In the genomic region with DNA sequence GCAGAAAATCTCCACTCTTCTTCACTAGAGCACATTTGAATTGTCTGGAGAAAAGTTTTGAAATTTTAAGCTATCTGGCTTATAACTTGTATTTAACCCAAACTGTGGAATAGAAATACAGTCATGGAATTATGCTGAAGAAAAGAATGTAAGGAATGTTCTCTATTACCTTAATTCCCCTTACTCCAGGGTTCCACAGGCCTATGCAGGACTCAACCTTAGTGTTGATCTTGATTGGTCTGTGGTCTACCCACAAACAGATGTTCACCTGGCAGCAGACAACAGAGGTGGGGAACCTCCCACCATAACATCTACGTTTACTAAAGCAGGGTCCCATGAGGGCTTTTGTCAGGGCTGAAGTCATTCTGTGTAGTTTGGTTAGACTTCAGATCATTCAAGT, we compare ENCODE assay signal across 30 cellular contexts.
A peak's percentile ranks its signal among the peaks of the same experiment; 100 is the strongest.
DNase-seq lines count a peak whose midpoint lies in the region; ATAC-seq, FAIRE-seq and TF ChIP-seq lines count a peak whose summit lies in the region.
"Had no signal": no experiment of that assay in that cellular context is flagged by ENCODE, and none has a peak within 500 bp of the region (broad histone marks: within the 10 kb centered on the region; RNA-seq: fewer than 3 reads in every experiment).

No MANE protein-coding gene starts in this region.

- H3K9me3 Mint-ChIP-seq in astrocyte (ENCODE audit: unreplicated experiment), result no peaks in the 10 kb centered on the region
- H3K9me3 Mint-ChIP-seq: activated B cell treated with CpG ODN at 0.5 μM for 24 hours; activated T-cell treated with anti-CD3 and anti-CD28 coated beads, Interleukin-2, amount 50 U/mL, for 24 hours; T-helper 2 cell treated with Interferon-gamma antibody and Interleukin-4, amounts not matched to agents 5 μg/mL and 100 μg/mL, for 36 hours had no signal

- H3K4me1 Mint-ChIP-seq in astrocyte (ENCODE audit: low read depth, unreplicated experiment), result peaks cover 2% of the 10 kb centered on the region
- H3K4me1 Mint-ChIP-seq: activated B cell treated with CpG ODN at 0.5 μM for 24 hours; B cell; naive thymus-derived CD8-positive, alpha-beta T cell had no signal

- no peaks in the 10 kb centered on the region for H3K36me3 ChIP-seq in astrocyte (ENCODE audit: insufficient read depth, low read length)
- no peaks in the 10 kb centered on the region for H3K36me3 ChIP-seq in colonic mucosa
- no peaks in the 10 kb centered on the region for H3K36me3 ChIP-seq in ascending aorta
- no peaks in the 10 kb centered on the region for H3K36me3 ChIP-seq in aorta (ENCODE audit: control insufficient read depth in 1 of 2, insufficient read depth in 2 of 2, low read length in 1 of 2)
- H3K36me3 ChIP-seq: gastrocnemius medialis, pancreas, Peyer's patch, transverse colon had no signal

- no peak overlapping the region for H3K27ac Mint-ChIP-seq in astrocyte (ENCODE audit: unreplicated experiment)
- H3K27ac Mint-ChIP-seq: activated B cell treated with CpG ODN at 0.5 μM for 24 hours; activated CD8-positive, alpha-beta T cell treated with anti-CD3 and anti-CD28 coated beads, Interleukin-2, amount 10 ng/mL, durations not matched to agents 7 days and 5 days; activated T-cell treated with anti-CD3 and anti-CD28 coated beads, Interleukin-2, amount 50 U/mL, for 24 hours; B cell; naive thymus-derived CD8-positive, alpha-beta T cell; T-helper 2 cell treated with Interferon-gamma antibody and Interleukin-4, amounts not matched to agents 5 μg/mL and 100 μg/mL, for 36 hours had no signal

- H3K36me3 Mint-ChIP-seq in astrocyte (ENCODE audit: low read depth, unreplicated experiment), result no peaks in the 10 kb centered on the region
- H3K36me3 Mint-ChIP-seq: naive thymus-derived CD8-positive, alpha-beta T cell had no signal

- H4K20me1 ChIP-seq in astrocyte (ENCODE audit: insufficient read depth, low read length), result no peaks in the 10 kb centered on the region

- no peaks in the 10 kb centered on the region for H3K27me3 ChIP-seq in astrocyte (ENCODE audit: insufficient read depth, low read length)
- H3K27me3 ChIP-seq in colonic mucosa, result no peaks in the 10 kb centered on the region
- H3K27me3 ChIP-seq in ascending aorta, result no peaks in the 10 kb centered on the region
- peaks cover 0 to 2% of the 10 kb centered on the region in 2 donors for H3K27me3 ChIP-seq in aorta (ENCODE audit: control insufficient read depth in 1 of 2, insufficient read depth in 2 of 2, low read length in 1 of 2)
- H3K27me3 ChIP-seq: gastrocnemius medialis, pancreas, Peyer's patch, transverse colon had no signal

- no peak overlapping the region for H2AFZ ChIP-seq in astrocyte (ENCODE audit: low read depth, low read length)

- no peak for TF ChIP-seq CTCF in astrocyte (IDR thresholded peaks at IDR 0.05; ENCODE audit: insufficient read depth, low read depth, low read length)
- no peak for TF ChIP-seq CTCF in fibroblast of the aortic adventitia (IDR thresholded peaks at IDR 0.05; ENCODE audit: insufficient read depth, low read length)
- no peak for TF ChIP-seq CTCF in colonic mucosa (IDR thresholded peaks at IDR 0.05)
- no peak for TF ChIP-seq CTCF in ascending aorta (IDR thresholded peaks at IDR 0.05)

- 21 to 51% methylated on average over 1 of the region's 1 CpG for WGBS in aorta, 2 donors

- H3K4me1 ChIP-seq in astrocyte (ENCODE audit: insufficient read depth, low read length), result peaks cover 9% of the 10 kb centered on the region
- H3K4me1 ChIP-seq in colonic mucosa, result no peaks in the 10 kb centered on the region
- no peaks in the 10 kb centered on the region for H3K4me1 ChIP-seq in ascending aorta
- H3K4me1 ChIP-seq in aorta (ENCODE audit: control insufficient read depth in 1 of 2, insufficient read depth in 2 of 2, low read length in 2 of 2), result no peaks in the 10 kb centered on the region
- H3K4me1 ChIP-seq: gastrocnemius medialis had no signal

- no peak overlapping the region for H3K4me3 ChIP-seq in astrocyte (ENCODE audit: insufficient read depth, low read depth, low read length)
- H3K4me3 ChIP-seq in fibroblast of the aortic adventitia (ENCODE audit: low read depth, low read length), result no peak overlapping the region
- no peak overlapping the region for H3K4me3 ChIP-seq in colonic mucosa
- H3K4me3 ChIP-seq in ascending aorta, result no peak overlapping the region
- H3K4me3 ChIP-seq in aorta (ENCODE audit: low read length in 2 of 2), result no peak overlapping the region
- H3K4me3 ChIP-seq: coronary artery, gastrocnemius medialis, pancreas, Peyer's patch, transverse colon had no signal

- no peaks in the 10 kb centered on the region for H3K27me3 Mint-ChIP-seq in astrocyte (ENCODE audit: low read depth, unreplicated experiment)

- intact Hi-C loops in colonic mucosa (cut with DNase I), result no loop called here
- intact Hi-C loops in ascending aorta (cut with DNase I), result no loop called here
- intact Hi-C loops in aorta (cut with DNase I), result no loop called here

- H3K9me3 ChIP-seq in astrocyte (ENCODE audit: insufficient read depth, low read depth, low read length) (no peaks in the 10 kb centered on the region), colonic mucosa (no peaks in the 10 kb centered on the region), ascending aorta (no peaks in the 10 kb centered on the region), aorta (ENCODE audit: control insufficient read depth, low read length) (no peaks in the 10 kb centered on the region)
- H3K9me3 ChIP-seq: gastrocnemius medialis, pancreas, Peyer's patch, SK-N-SH, transverse colon had no signal

- H3K9ac ChIP-seq in astrocyte (ENCODE audit: low read length) (no peak overlapping the region), colonic mucosa (ENCODE audit: low read depth in 2 of 2, low read length in 2 of 2) (no peak overlapping the region)
- H3K9ac ChIP-seq: SK-N-SH had no signal

- H3K27ac ChIP-seq in astrocyte (ENCODE audit: low read depth, low read length) (no peak overlapping the region), colonic mucosa (no peak overlapping the region), ascending aorta (no peak overlapping the region), aorta (ENCODE audit: low read depth in 1 of 2, low read length in 2 of 2) (no peak overlapping the region)
- H3K27ac ChIP-seq: gastrocnemius medialis, transverse colon had no signal

- H3K4me2 ChIP-seq in astrocyte (ENCODE audit: low read length), result no peak overlapping the region
- H3K4me2 ChIP-seq: SK-N-SH had no signal

- no peak overlapping the region for H3K4me3 Mint-ChIP-seq in astrocyte (ENCODE audit: unreplicated experiment)
- H3K4me3 Mint-ChIP-seq: activated B cell treated with CpG ODN at 0.5 μM for 24 hours; activated CD8-positive, alpha-beta T cell treated with anti-CD3 and anti-CD28 coated beads, Interleukin-2, amount 10 ng/mL, durations not matched to agents 7 days and 5 days; activated T-cell treated with anti-CD3 and anti-CD28 coated beads, Interleukin-2, amount 50 U/mL, for 24 hours; B cell; naive thymus-derived CD8-positive, alpha-beta T cell; T-helper 2 cell treated with Interferon-gamma antibody and Interleukin-4, amounts not matched to agents 5 μg/mL and 100 μg/mL, for 36 hours had no signal

- ATAC-seq in aorta (ENCODE audit: low FRiP score), result no peak
- ATAC-seq: activated CD8-positive, alpha-beta T cell treated with anti-CD3 and anti-CD28 coated beads, Interleukin-2, amount 10 ng/mL, durations not matched to agents 7 days and 5 days; gastrocnemius medialis; left cardiac atrium; naive thymus-derived CD8-positive, alpha-beta T cell; pancreas; stimulated activated naive CD8-positive, alpha-beta T cell treated with anti-CD3 and anti-CD28 coated beads, Interleukin-15, Interleukin-2, amounts not matched to agents 100 U/mL and 50 U/mL, for 24 hours had no signal

- FAIRE-seq in astrocyte (lab: Jason Lieb, UNC), result peak; percentile 50
- no peak for FAIRE-seq in urothelium cell line (lab: Jason Lieb, UNC)
- FAIRE-seq: pancreas had no signal

- peak; percentile 14 for DNase-seq in HS-5 (ENCODE audit: low read depth)
- DNase-seq in astrocyte (ENCODE audit: low read depth), result peak; percentile 76
- peak; percentile 42 for DNase-seq in fibroblast of the aortic adventitia (ENCODE audit: low read depth)
- peak; percentile 25 for DNase-seq in urothelium cell line (ENCODE audit: low spot score)
- no peak for DNase-seq in colonic mucosa
- DNase-seq in ascending aorta (ENCODE audit: low spot score in 2 of 2), result no peak
- DNase-seq in aorta, result no peak
- DNase-seq: activated B cell treated with CpG ODN at 0.5 μM for 24 hours; activated CD8-positive, alpha-beta T cell treated with anti-CD3 and anti-CD28 coated beads, Interleukin-2, amount 10 ng/mL, durations not matched to agents 7 days and 5 days; activated naive CD4-positive, alpha-beta T cell treated with Interleukin-2 at 50 U/mL for 16 hours; activated T-cell treated with anti-CD3 and anti-CD28 coated beads, Interleukin-2, amount 50 U/mL, for 24 hours; anterior cingulate cortex; COR-L47; gastrocnemius medialis; left cardiac atrium; mesendoderm; naive thymus-derived CD8-positive, alpha-beta T cell; NCI-H1105 treated with DMSO at 0.1 percent for 48 hours; NCI-H2081 treated with DMSO at 0.1 percent for 48 hours; NCI-H446 treated with DMSO at 0.1 percent for 48 hours; NK-92 treated with Interleukin-12 subunit alpha and Interleukin-12 subunit beta, amount 100 ng/mL, for 24 hours; pancreas; Peyer's patch; SK-N-SH; stimulated activated CD4-positive, alpha-beta T cell treated with anti-CD3 and anti-CD28 coated beads, Interleukin-2, amount 100 ng/mL, for 24 hours; stimulated activated naive CD8-positive, alpha-beta T cell treated with anti-CD3 and anti-CD28 coated beads, Interleukin-15, Interleukin-2, amounts not matched to agents 100 U/mL and 50 U/mL, for 24 hours; transverse colon had no signal

- no peaks in the 10 kb centered on the region for H3K79me2 ChIP-seq in astrocyte (ENCODE audit: insufficient read depth, low read length)

Comparison
In these comparisons a context has a peak if more than half of its experiments do, and no peak if none do; other contexts are left out.
1. DNase-seq: peak in HS-5 (single experiment), astrocyte (single experiment), fibroblast of the aortic adventitia (single experiment) and urothelium cell line (single experiment); none in colonic mucosa (single experiment), ascending aorta (0 of 2) and aorta (0 of 2).